Comparison of ENCODE assay signal across 28 cellular contexts in genomic region chr6:34476048-34476328, GRCh38. TPM values are rescaled to one million over a fixed set of nuclear protein-coding genes. Genes with fewer than 3 reads are reported as not detected.
"Had no signal": no experiment of that assay in that cellular context is flagged by ENCODE, and none has a peak within 500 bp of the region (broad histone marks: within the 10 kb centered on the region; RNA-seq: fewer than 3 reads in every experiment).

No MANE protein-coding gene starts in this region.

- H3K79me2 ChIP-seq: parathyroid adenoma had no signal

- ATAC-seq: left colon; natural killer cell; stimulated activated naive CD8-positive, alpha-beta T cell treated with anti-CD3 and anti-CD28 coated beads, Interleukin-15, amount 100 ng/mL, for 72 hours had no signal

- H3K9me3 ChIP-seq: esophagus squamous epithelium, lower lobe of right lung, right lobe of liver, suprapubic skin had no signal

- H3K36me3 ChIP-seq: esophagus squamous epithelium, heart right ventricle, left ventricle myocardium inferior, lower lobe of right lung, right lobe of liver, suprapubic skin had no signal

- H3K36me3 Mint-ChIP-seq: immature natural killer cell, natural killer cell had no signal

- H3K9me3 Mint-ChIP-seq: immature natural killer cell; natural killer cell; stimulated activated naive CD8-positive, alpha-beta T cell treated with anti-CD3 and anti-CD28 coated beads, Interleukin-15, amount 100 ng/mL, for 72 hours had no signal

- H3K27ac Mint-ChIP-seq: immature natural killer cell; natural killer cell; progenitor cell of endocrine pancreas; stimulated activated naive CD8-positive, alpha-beta T cell treated with anti-CD3 and anti-CD28 coated beads, Interleukin-15, amount 100 ng/mL, for 72 hours had no signal

- H3K27me3 ChIP-seq: heart right ventricle, right lobe of liver, suprapubic skin had no signal

- FAIRE-seq: endometrium, small intestine had no signal

- H3K4me1 ChIP-seq: esophagus squamous epithelium, heart right ventricle, left ventricle myocardium inferior, lower lobe of right lung, parathyroid adenoma, right lobe of liver, suprapubic skin had no signal

- H3K4me3 ChIP-seq: coronary artery, esophagus squamous epithelium, heart right ventricle, left ventricle myocardium inferior, lower lobe of right lung, right lobe of liver, suprapubic skin had no signal

- DNase-seq: dermis blood vessel endothelial cell; effector memory CD4-positive, alpha-beta T cell; erythroblast; esophagus squamous epithelium; foreskin melanocyte; glutamatergic neuron; heart right ventricle; hippocampal formation; immature natural killer cell; islet precursor cell; kidney glomerular epithelial cell; left colon; left ventricle myocardium inferior; lower lobe of right lung; natural killer cell; right lobe of liver; small intestine; stimulated activated CD4-positive, alpha-beta T cell treated with anti-CD3 and anti-CD28 coated beads, Interleukin-15, amount 100 ng/mL, for 24 hours; stimulated activated CD4-positive, alpha-beta T cell treated with anti-CD3 and anti-CD28 coated beads, Interleukin-2, amount 100 ng/mL, for 48 hours; stimulated activated naive CD4-positive, alpha-beta T cell; stimulated activated naive CD8-positive, alpha-beta T cell treated with anti-CD3 and anti-CD28 coated beads, Interleukin-15, amount 100 ng/mL, for 72 hours; trophoblast cell had no signal

- H3K9ac ChIP-seq: parathyroid adenoma had no signal

- H3K4me1 Mint-ChIP-seq: immature natural killer cell; natural killer cell; stimulated activated naive CD8-positive, alpha-beta T cell treated with anti-CD3 and anti-CD28 coated beads, Interleukin-15, amount 100 ng/mL, for 72 hours had no signal

- H3K4me3 Mint-ChIP-seq: immature natural killer cell; natural killer cell; stimulated activated naive CD8-positive, alpha-beta T cell treated with anti-CD3 and anti-CD28 coated beads, Interleukin-15, amount 100 ng/mL, for 72 hours had no signal

- H3K27ac ChIP-seq: coronary artery, esophagus squamous epithelium, heart right ventricle, left ventricle myocardium inferior, lower lobe of right lung, parathyroid adenoma, right lobe of liver, suprapubic skin had no signal

RNA-seq across cellular contexts. Expression of gene PACSIN1, which starts 10.1 kb away (rescaled TPM):
- total RNA-seq: dermis blood vessel endothelial cell, esophagus squamous epithelium, lower lobe of right lung, osteoblast had no signal
